Comparison of ENCODE assay signal across 1 cellular context in genomic region chr15:85493258-85493657, GRCh38.
TF ChIP-seq lines count a peak whose summit lies in the region.

No MANE protein-coding gene starts in this region.

TF ChIP-seq in SK-N-SH treated with all-trans-retinoic acid at 6 μM for 48 hours, 23 proteins besides CTCF, POLR2A, EP300 and RAD21 (continued from another document):
- TF ChIP-seq, protein P1, sequence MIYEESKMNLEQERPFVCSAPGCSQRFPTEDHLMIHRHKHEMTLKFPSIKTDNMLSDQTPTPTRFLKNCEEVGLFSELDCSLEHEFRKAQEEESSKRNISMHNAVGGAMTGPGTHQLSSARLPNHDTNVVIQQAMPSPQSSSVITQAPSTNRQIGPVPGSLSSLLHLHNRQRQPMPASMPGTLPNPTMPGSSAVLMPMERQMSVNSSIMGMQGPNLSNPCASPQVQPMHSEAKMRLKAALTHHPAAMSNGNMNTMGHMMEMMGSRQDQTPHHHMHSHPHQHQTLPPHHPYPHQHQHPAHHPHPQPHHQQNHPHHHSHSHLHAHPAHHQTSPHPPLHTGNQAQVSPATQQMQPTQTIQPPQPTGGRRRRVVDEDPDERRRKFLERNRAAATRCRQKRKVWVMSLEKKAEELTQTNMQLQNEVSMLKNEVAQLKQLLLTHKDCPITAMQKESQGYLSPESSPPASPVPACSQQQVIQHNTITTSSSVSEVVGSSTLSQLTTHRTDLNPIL (CRISPR knock-in tag; IDR thresholded peaks at IDR 0.05; ENCODE audit: low read depth) = no peak
- TF ChIP-seq ZFP3 (CRISPR knock-in tag; IDR thresholded peaks at IDR 0.05) = no peak
